8 cellular contexts compared by ENCODE assay signal in the genomic region with DNA sequence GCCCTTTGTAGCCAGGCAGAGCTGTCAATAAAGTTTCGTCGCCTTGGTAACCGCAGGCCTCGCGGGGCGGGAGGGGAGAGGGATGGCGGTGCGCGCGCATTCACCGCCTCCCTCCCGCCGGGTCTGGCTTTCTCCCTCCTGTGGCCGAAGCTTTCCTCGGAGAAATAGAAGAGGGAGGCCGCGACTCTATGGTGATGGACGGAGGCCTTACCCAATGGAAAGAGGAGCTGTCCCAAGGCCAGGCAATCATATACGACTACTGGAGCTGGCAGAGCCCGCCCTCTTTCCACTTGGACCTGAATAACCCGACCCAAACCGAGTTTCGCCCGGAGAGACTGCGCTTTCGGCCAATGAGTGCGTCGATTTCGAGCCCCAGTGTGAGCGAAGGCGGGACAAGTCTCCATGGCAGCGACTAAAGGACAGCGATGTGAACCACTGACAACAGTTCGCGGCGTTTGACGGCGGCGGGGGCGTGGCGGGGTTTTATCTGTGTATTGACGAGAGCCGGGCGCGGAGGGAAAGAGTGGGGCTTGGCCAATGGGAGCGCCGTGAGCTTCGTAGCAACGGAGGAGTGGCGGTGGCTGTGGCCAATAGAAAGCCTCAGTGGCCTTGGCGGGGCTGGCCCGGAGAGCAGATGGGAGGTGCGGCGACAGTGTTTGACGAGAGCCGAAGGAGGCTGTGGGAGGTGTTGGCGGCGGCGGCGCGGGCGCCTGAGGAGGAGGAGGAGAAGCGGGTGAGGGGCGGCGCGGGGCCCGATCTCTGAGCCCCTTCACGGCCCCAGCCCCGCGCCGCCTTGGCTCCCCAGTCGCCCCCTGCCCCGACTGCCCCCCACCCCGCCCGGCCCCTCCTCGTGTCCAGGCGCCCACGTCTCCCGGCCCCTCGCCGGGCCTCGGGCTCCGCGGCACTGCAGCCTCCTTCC. TPM values are rescaled to one million over a fixed set of nuclear protein-coding genes. Genes with fewer than 3 reads are reported as not detected.
DNase-seq lines count a peak whose midpoint lies in the region; ATAC-seq and TF ChIP-seq lines count a peak whose summit lies in the region.

A gene (plus strand): TSS at position 652 of the 919 bp plus-strand sequence. CDS start 2,061 bp downstream, outside the sequence.

- H3K4me1 ChIP-seq in thoracic aorta (ENCODE audit: control insufficient read depth in 1 of 2, low read depth in 2 of 2): peaks cover 12 to 29% of the 10 kb centered on the region in 2 donors

- no peak for TF ChIP-seq CTCF in GM10266 (IDR thresholded peaks at IDR 0.05; ENCODE audit: control insufficient read depth, insufficient read depth, low read depth, missing control alignments)
- no peak for TF ChIP-seq CTCF in omental fat pad (IDR thresholded peaks at IDR 0.05)
- peak; percentile 40 for TF ChIP-seq CTCF in thoracic aorta (IDR thresholded peaks at IDR 0.05)

- H3K4me3 Mint-ChIP-seq in activated naive CD8-positive, alpha-beta T cell: peak within 1 kb of the TSS; percentile 89

- H3K4me1 Mint-ChIP-seq in activated naive CD8-positive, alpha-beta T cell (ENCODE audit: low read depth): peaks cover 16% of the 10 kb centered on the region

- no peaks in the 10 kb centered on the region for H3K9me3 ChIP-seq in thoracic aorta

- peak within 1 kb of the TSS; percentile 79 to 87 for H3K27ac ChIP-seq in thoracic aorta

- H3K4me3 ChIP-seq in thoracic aorta: peak within 1 kb of the TSS; percentile 85

- no peaks in the 10 kb centered on the region for H3K9me3 Mint-ChIP-seq in activated naive CD8-positive, alpha-beta T cell (ENCODE audit: low read depth)

- H3K36me3 ChIP-seq in thoracic aorta: peaks cover 15% of the 10 kb centered on the region

- ATAC-seq in HG02623 (IDR thresholded peaks at IDR 0.05; ENCODE audit: unreplicated experiment) (peak; percentile 82), omental fat pad (ENCODE audit: low FRiP score) (peak; percentile 96), thoracic aorta (ENCODE audit: insufficient number of reproducible peaks, low FRiP score, low read depth) (peak; percentile 98)

- DNase-seq in GM10266 (ENCODE audit: extremely low spot score): peak; percentile 99
- peak; percentile 100 for DNase-seq in NCI-H1105 (lab: John Stamatoyannopoulos, UW)
- DNase-seq in SKM-1 treated with dmso at 0.1 percent for 144 hours (lab: John Stamatoyannopoulos, UW; ENCODE audit: unreplicated experiment): peak; percentile 99
- peak; percentile 100 for DNase-seq in glomerular visceral epithelial cell (ENCODE audit: extremely low spot score)
- peak; percentile 100 for DNase-seq in omental fat pad (ENCODE audit: low spot score)
- peak; percentile 100 for DNase-seq in thoracic aorta (ENCODE audit: low spot score)

- H3K27ac Mint-ChIP-seq in activated naive CD8-positive, alpha-beta T cell: peak within 1 kb of the TSS; percentile 87

- no peaks in the 10 kb centered on the region for H3K27me3 Mint-ChIP-seq in activated naive CD8-positive, alpha-beta T cell

- no peaks in the 10 kb centered on the region for H3K36me3 Mint-ChIP-seq in activated naive CD8-positive, alpha-beta T cell

- no peaks in the 10 kb centered on the region for H3K27me3 ChIP-seq in thoracic aorta (replicated peaks; ENCODE audit: insufficient read depth)

RNA-seq across cellular contexts. Expression of the gene that starts here (rescaled TPM):
- total RNA-seq in omental fat pad: 10 to 100 TPM in 1 of 4 donors, 1 to 10 TPM in 3; 5.3 to 22.9 (median 6.8) TPM
- total RNA-seq in thoracic aorta: 10 to 100 TPM; 10.2 to 25.2 TPM

Comparison
In these comparisons a context has a peak if more than half of its experiments do, and no peak if none do; other contexts are left out.
1. Peak in every context shown above with its lines: DNase-seq, ATAC-seq, H3K4me3 ChIP-seq and H3K27ac ChIP-seq.